ENCODE assay signal across 1 cellular context in the genomic region with DNA sequence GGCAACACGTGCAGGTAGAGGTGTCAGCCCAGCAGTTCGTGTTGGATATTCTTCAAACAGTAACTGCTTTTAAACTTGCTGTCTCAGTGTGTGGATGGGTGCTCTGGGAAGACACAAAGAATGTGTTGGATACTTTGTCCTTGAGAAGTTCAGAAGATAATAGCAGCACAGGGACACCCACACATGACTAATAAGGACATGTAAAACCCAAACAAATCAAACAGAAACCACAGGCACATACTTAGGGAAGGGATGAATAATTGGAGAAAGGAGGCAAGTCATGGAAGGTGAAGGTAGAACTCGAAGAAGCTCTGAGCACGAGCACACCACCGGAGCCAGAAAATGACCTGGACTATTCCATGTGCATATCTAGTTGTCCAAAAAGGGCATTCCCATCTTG.
TF ChIP-seq lines count a peak whose summit lies in the region.

No MANE protein-coding gene starts in this region.

TF ChIP-seq in K562, 482 proteins besides CTCF, POLR2A, EP300 and RAD21 (continued from another document):
- TF ChIP-seq, protein P1, sequence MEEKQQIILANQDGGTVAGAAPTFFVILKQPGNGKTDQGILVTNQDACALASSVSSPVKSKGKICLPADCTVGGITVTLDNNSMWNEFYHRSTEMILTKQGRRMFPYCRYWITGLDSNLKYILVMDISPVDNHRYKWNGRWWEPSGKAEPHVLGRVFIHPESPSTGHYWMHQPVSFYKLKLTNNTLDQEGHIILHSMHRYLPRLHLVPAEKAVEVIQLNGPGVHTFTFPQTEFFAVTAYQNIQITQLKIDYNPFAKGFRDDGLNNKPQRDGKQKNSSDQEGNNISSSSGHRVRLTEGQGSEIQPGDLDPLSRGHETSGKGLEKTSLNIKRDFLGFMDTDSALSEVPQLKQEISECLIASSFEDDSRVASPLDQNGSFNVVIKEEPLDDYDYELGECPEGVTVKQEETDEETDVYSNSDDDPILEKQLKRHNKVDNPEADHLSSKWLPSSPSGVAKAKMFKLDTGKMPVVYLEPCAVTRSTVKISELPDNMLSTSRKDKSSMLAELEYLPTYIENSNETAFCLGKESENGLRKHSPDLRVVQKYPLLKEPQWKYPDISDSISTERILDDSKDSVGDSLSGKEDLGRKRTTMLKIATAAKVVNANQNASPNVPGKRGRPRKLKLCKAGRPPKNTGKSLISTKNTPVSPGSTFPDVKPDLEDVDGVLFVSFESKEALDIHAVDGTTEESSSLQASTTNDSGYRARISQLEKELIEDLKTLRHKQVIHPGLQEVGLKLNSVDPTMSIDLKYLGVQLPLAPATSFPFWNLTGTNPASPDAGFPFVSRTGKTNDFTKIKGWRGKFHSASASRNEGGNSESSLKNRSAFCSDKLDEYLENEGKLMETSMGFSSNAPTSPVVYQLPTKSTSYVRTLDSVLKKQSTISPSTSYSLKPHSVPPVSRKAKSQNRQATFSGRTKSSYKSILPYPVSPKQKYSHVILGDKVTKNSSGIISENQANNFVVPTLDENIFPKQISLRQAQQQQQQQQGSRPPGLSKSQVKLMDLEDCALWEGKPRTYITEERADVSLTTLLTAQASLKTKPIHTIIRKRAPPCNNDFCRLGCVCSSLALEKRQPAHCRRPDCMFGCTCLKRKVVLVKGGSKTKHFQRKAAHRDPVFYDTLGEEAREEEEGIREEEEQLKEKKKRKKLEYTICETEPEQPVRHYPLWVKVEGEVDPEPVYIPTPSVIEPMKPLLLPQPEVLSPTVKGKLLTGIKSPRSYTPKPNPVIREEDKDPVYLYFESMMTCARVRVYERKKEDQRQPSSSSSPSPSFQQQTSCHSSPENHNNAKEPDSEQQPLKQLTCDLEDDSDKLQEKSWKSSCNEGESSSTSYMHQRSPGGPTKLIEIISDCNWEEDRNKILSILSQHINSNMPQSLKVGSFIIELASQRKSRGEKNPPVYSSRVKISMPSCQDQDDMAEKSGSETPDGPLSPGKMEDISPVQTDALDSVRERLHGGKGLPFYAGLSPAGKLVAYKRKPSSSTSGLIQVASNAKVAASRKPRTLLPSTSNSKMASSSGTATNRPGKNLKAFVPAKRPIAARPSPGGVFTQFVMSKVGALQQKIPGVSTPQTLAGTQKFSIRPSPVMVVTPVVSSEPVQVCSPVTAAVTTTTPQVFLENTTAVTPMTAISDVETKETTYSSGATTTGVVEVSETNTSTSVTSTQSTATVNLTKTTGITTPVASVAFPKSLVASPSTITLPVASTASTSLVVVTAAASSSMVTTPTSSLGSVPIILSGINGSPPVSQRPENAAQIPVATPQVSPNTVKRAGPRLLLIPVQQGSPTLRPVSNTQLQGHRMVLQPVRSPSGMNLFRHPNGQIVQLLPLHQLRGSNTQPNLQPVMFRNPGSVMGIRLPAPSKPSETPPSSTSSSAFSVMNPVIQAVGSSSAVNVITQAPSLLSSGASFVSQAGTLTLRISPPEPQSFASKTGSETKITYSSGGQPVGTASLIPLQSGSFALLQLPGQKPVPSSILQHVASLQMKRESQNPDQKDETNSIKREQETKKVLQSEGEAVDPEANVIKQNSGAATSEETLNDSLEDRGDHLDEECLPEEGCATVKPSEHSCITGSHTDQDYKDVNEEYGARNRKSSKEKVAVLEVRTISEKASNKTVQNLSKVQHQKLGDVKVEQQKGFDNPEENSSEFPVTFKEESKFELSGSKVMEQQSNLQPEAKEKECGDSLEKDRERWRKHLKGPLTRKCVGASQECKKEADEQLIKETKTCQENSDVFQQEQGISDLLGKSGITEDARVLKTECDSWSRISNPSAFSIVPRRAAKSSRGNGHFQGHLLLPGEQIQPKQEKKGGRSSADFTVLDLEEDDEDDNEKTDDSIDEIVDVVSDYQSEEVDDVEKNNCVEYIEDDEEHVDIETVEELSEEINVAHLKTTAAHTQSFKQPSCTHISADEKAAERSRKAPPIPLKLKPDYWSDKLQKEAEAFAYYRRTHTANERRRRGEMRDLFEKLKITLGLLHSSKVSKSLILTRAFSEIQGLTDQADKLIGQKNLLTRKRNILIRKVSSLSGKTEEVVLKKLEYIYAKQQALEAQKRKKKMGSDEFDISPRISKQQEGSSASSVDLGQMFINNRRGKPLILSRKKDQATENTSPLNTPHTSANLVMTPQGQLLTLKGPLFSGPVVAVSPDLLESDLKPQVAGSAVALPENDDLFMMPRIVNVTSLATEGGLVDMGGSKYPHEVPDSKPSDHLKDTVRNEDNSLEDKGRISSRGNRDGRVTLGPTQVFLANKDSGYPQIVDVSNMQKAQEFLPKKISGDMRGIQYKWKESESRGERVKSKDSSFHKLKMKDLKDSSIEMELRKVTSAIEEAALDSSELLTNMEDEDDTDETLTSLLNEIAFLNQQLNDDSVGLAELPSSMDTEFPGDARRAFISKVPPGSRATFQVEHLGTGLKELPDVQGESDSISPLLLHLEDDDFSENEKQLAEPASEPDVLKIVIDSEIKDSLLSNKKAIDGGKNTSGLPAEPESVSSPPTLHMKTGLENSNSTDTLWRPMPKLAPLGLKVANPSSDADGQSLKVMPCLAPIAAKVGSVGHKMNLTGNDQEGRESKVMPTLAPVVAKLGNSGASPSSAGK (IDR thresholded peaks at IDR 0.05): 0 out of 2 replicates have a peak, but pooled peaks have one; percentile 21
- no peak for TF ChIP-seq CHD1 (IDR thresholded peaks at IDR 0.05; ENCODE audit: low read length)
- TF ChIP-seq CBX5 (IDR thresholded peaks at IDR 0.05; ENCODE audit: borderline replicate concordance, low read depth): no peak
- no peak for TF ChIP-seq TEAD1 (CRISPR knock-in tag; IDR thresholded peaks at IDR 0.05)
- no peak for TF ChIP-seq ZNF699 (CRISPR knock-in tag; IDR thresholded peaks at IDR 0.05; ENCODE audit: insufficient replicate concordance)
- TF ChIP-seq FOSL1 (tag; conservative IDR thresholded peaks at IDR 0.05): peak; percentile 46
- no peak for TF ChIP-seq ZNF780A (CRISPR knock-in tag; IDR thresholded peaks at IDR 0.05)
- no peak for TF ChIP-seq MAFK (IDR thresholded peaks at IDR 0.05; ENCODE audit: low read length)
